ENCODE assay signal across 2 cellular contexts in genomic region chr7:22524353-22524939, GRCh38. TPM values are rescaled to one million over a fixed set of nuclear protein-coding genes. Genes with fewer than 3 reads are reported as not detected.
"Had no signal": no experiment of that assay in that cellular context is flagged by ENCODE, and none has a peak within 500 bp of the region (broad histone marks: within the 10 kb centered on the region; RNA-seq: fewer than 3 reads in every experiment).

No MANE protein-coding gene starts in this region.

RNA-seq across cellular contexts. Expression of gene STEAP1B, which starts 24.5 kb away (rescaled TPM):
- total RNA-seq: activated CD8-positive, alpha-beta T cell treated with anti-CD3 and anti-CD28 coated beads for 36 hours; naive thymus-derived CD8-positive, alpha-beta T cell had no signal
